26 cellular contexts compared by ENCODE assay signal in the genomic region with DNA sequence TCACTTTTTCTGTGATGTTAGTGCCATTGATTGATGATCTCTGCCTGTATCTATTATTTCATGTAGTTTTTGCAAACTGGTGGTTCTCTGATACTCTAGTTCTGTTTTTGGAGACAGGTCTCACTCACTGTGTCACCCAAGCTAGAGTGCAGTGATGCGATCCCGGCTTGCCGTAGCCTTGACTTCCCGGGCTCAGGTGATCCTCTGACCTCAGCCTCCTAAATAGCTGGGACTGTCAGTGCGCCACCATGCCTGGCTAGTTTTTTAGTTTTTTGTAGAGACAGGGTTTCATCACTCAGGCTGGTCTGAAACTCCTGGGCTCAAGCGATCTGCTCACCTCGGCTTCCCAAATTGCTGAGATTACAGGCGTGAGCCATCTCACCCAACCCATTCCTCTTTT. TPM values are rescaled to one million over a fixed set of nuclear protein-coding genes. Genes with fewer than 3 reads are reported as not detected.
DNase-seq lines count a peak whose midpoint lies in the region; ATAC-seq, FAIRE-seq and TF ChIP-seq lines count a peak whose summit lies in the region.
"Had no signal": no experiment of that assay in that cellular context is flagged by ENCODE, and none has a peak within 500 bp of the region (broad histone marks: within the 10 kb centered on the region; RNA-seq: fewer than 3 reads in every experiment).

No MANE protein-coding gene starts in this region.

- ATAC-seq in left ventricle myocardium superior (no peak), psoas muscle (no peak), HG02840 (IDR thresholded peaks at IDR 0.05; ENCODE audit: low FRiP score, unreplicated experiment) (no peak), GM21367 (IDR thresholded peaks at IDR 0.05; ENCODE audit: unreplicated experiment) (no peak)
- ATAC-seq: activated CD8-positive, alpha-beta memory T cell treated with anti-CD3 and anti-CD28 coated beads, Interleukin-2, amount 10 ng/mL, durations not matched to agents 7 days and 5 days; activated T-cell treated with anti-CD3 and anti-CD28 coated beads, Interleukin-2, amount 50 U/mL, for 72 hours; GM12878; natural killer cell; pancreas; right lobe of liver; stimulated activated naive CD8-positive, alpha-beta T cell treated with anti-CD3 and anti-CD28 coated beads, Interleukin-15, amount 100 ng/mL, for 72 hours had no signal

- no peak for FAIRE-seq in kidney (lab: Jason Lieb, UNC)
- FAIRE-seq: GM12878, H54, pancreas had no signal

- TF ChIP-seq CTCF in right atrium auricular region (IDR thresholded peaks at IDR 0.05) (no peak), kidney (IDR thresholded peaks at IDR 0.05; ENCODE audit: borderline replicate concordance, extremely low read depth, insufficient read depth) (no peak), psoas muscle (IDR thresholded peaks at IDR 0.05) (no peak)

- peaks cover 7% of the 10 kb centered on the region for H3K4me1 Mint-ChIP-seq in T-helper 2 cell treated with Interferon-gamma antibody and Interleukin-4, amounts not matched to agents 5 μg/mL and 100 μg/mL, for 36 hours (ENCODE audit: low read depth)
- H3K4me1 Mint-ChIP-seq: memory B cell, natural killer cell had no signal

- H3K9me3 ChIP-seq in right atrium auricular region = no peaks in the 10 kb centered on the region
- H3K9me3 ChIP-seq in kidney (ENCODE audit: control insufficient read depth in 1 of 2, low read length in 2 of 2) = no peaks in the 10 kb centered on the region
- no peaks in the 10 kb centered on the region for H3K9me3 ChIP-seq in psoas muscle
- H3K9me3 ChIP-seq: pancreas, right lobe of liver, tibial artery had no signal

- no peaks in the 10 kb centered on the region for H3K9me3 Mint-ChIP-seq in T-helper 2 cell treated with Interferon-gamma antibody and Interleukin-4, amounts not matched to agents 5 μg/mL and 100 μg/mL, for 36 hours
- H3K9me3 Mint-ChIP-seq: activated T-cell treated with anti-CD3 and anti-CD28 coated beads, Interleukin-2, amount 50 U/mL, for 72 hours; memory B cell; stimulated activated naive CD8-positive, alpha-beta T cell treated with anti-CD3 and anti-CD28 coated beads, Interleukin-15, amount 100 ng/mL, for 72 hours had no signal

- H3K4me1 ChIP-seq in right atrium auricular region (peaks cover 0 to 92% of the 10 kb centered on the region in 2 donors), kidney (ENCODE audit: control insufficient read depth in 1 of 2, insufficient read depth in 1 of 2, low read depth in 1 of 2, low read length in 2 of 2) (peaks cover 61 to 91% of the 10 kb centered on the region in 2 donors), psoas muscle (peaks cover 82% of the 10 kb centered on the region)

- no peak overlapping the region for H3K4me3 Mint-ChIP-seq in T-helper 2 cell treated with Interferon-gamma antibody and Interleukin-4, amounts not matched to agents 5 μg/mL and 100 μg/mL, for 36 hours
- H3K4me3 Mint-ChIP-seq: activated CD8-positive, alpha-beta memory T cell treated with anti-CD3 and anti-CD28 coated beads, Interleukin-2, amount 10 ng/mL, durations not matched to agents 7 days and 5 days; activated T-cell treated with anti-CD3 and anti-CD28 coated beads, Interleukin-2, amount 50 U/mL, for 72 hours; memory B cell; natural killer cell; stimulated activated naive CD8-positive, alpha-beta T cell treated with anti-CD3 and anti-CD28 coated beads, Interleukin-15, amount 100 ng/mL, for 72 hours had no signal

- intact Hi-C loops in left ventricle myocardium superior (cut with micrococcal nuclease) (loop anchor here (10.0 kb wide), 1 partner anchor 54 kb away; no protein-coding TSS in a partner anchor), kidney (cut with DNase I) (no loop called here), psoas muscle (cut with DNase I) (loop anchor here (5.0 kb wide), 2 partner anchors 77 to 207 kb away; no protein-coding TSS in a partner anchor)

- H3K27ac ChIP-seq in right atrium auricular region (peak overlapping the region; percentile 30 to 95), kidney (ENCODE audit: low read depth in 2 of 2, low read length in 2 of 2) (no peak overlapping the region), psoas muscle (peak overlapping the region; percentile 95)
- H3K27ac ChIP-seq: pancreas had no signal

- no peak overlapping the region for H3K9ac ChIP-seq in kidney (ENCODE audit: low read length in 2 of 2)

- no peak for DNase-seq in right atrium auricular region (ENCODE audit: low spot score)
- no peak for DNase-seq in left ventricle myocardium superior
- DNase-seq in kidney = peak; percentile 58
- no peak for DNase-seq in psoas muscle
- DNase-seq in T-helper 2 cell treated with Interferon-gamma antibody and Interleukin-4, amounts not matched to agents 5 μg/mL and 100 μg/mL, for 36 hours (ENCODE audit: low spot score) = no peak
- DNase-seq in stimulated activated CD4-positive, alpha-beta T cell treated with anti-CD3 and anti-CD28 coated beads, Interleukin-15, amount 100 ng/mL, for 24 hours = no peak
- DNase-seq: activated CD4-positive, alpha-beta T cell treated with anti-CD3 and anti-CD28 coated beads, Interleukin-2, amount 50 U/mL, for 1 hour; activated CD8-positive, alpha-beta memory T cell treated with anti-CD3 and anti-CD28 coated beads, Interleukin-2, amount 10 ng/mL, durations not matched to agents 7 days and 5 days; activated naive CD4-positive, alpha-beta T cell treated with anti-CD3 and anti-CD28 coated beads, Interleukin-2, amount 50 U/mL, for 16 hours; activated T-cell treated with anti-CD3 and anti-CD28 coated beads, Interleukin-2, amount 50 U/mL, for 72 hours; central memory CD4-positive, alpha-beta T cell; dermis blood vessel endothelial cell; Kasumi-1; natural killer cell; NCI-H1048; NCI-H1930; NCI-H2227 treated with DMSO at 0.1 percent for 48 hours; pancreas; right lobe of liver; stimulated activated naive CD8-positive, alpha-beta T cell treated with anti-CD3 and anti-CD28 coated beads, Interleukin-15, amount 100 ng/mL, for 72 hours; tibial artery had no signal

- H3K27ac Mint-ChIP-seq in T-helper 2 cell treated with Interferon-gamma antibody and Interleukin-4, amounts not matched to agents 5 μg/mL and 100 μg/mL, for 36 hours = no peak overlapping the region
- H3K27ac Mint-ChIP-seq: activated CD8-positive, alpha-beta memory T cell treated with anti-CD3 and anti-CD28 coated beads, Interleukin-2, amount 10 ng/mL, durations not matched to agents 7 days and 5 days; activated T-cell treated with anti-CD3 and anti-CD28 coated beads, Interleukin-2, amount 50 U/mL, for 72 hours; memory B cell; natural killer cell; stimulated activated naive CD8-positive, alpha-beta T cell treated with anti-CD3 and anti-CD28 coated beads, Interleukin-15, amount 100 ng/mL, for 72 hours had no signal

- H3K27me3 ChIP-seq in right atrium auricular region (no peaks in the 10 kb centered on the region), psoas muscle (ENCODE audit: insufficient read depth in 3 of 3, low read length in 2 of 3) (no peaks in the 10 kb centered on the region)
- H3K27me3 ChIP-seq: pancreas, right lobe of liver, tibial artery had no signal

- peaks cover 77% of the 10 kb centered on the region for H3K27me3 Mint-ChIP-seq in T-helper 2 cell treated with Interferon-gamma antibody and Interleukin-4, amounts not matched to agents 5 μg/mL and 100 μg/mL, for 36 hours (ENCODE audit: low read depth)

- no peak overlapping the region for H3K4me3 ChIP-seq in right atrium auricular region
- H3K4me3 ChIP-seq in kidney (ENCODE audit: low read length in 2 of 2) = no peak overlapping the region
- no peak overlapping the region for H3K4me3 ChIP-seq in psoas muscle
- H3K4me3 ChIP-seq: GM12878, pancreas, right lobe of liver, tibial artery had no signal

- H3K36me3 Mint-ChIP-seq in T-helper 2 cell treated with Interferon-gamma antibody and Interleukin-4, amounts not matched to agents 5 μg/mL and 100 μg/mL, for 36 hours (ENCODE audit: low read depth) = no peaks in the 10 kb centered on the region
- H3K36me3 Mint-ChIP-seq: activated CD8-positive, alpha-beta memory T cell treated with anti-CD3 and anti-CD28 coated beads, Interleukin-2, amount 10 ng/mL, durations not matched to agents 7 days and 5 days; memory B cell; natural killer cell had no signal

- 66 to 90% (median 69%) methylated on average over 8 of the region's 8 CpGs for WGBS in psoas muscle, 3 donors

- H3K36me3 ChIP-seq in right atrium auricular region (no peaks in the 10 kb centered on the region), kidney (ENCODE audit: control insufficient read depth in 1 of 2, insufficient read depth in 2 of 2, low read length in 2 of 2) (no peaks in the 10 kb centered on the region), psoas muscle (ENCODE audit: insufficient read depth in 1 of 2, low read depth in 1 of 2) (no peaks in the 10 kb centered on the region)
- H3K36me3 ChIP-seq: pancreas, right lobe of liver, tibial artery had no signal

RNA-seq across cellular contexts. Expression of gene TEAD1, which starts 16.4 kb away (rescaled TPM):
- 10 to 100 TPM; 73.8 to 99.8 TPM for total RNA-seq in right atrium auricular region
- 127 TPM for total RNA-seq in left ventricle myocardium superior
- 77.2 TPM for total RNA-seq in kidney
- 7.6 TPM for polyA plus RNA-seq in kidney (ENCODE audit: insufficient read depth, low read depth, low replicate concordance)
- total RNA-seq in psoas muscle = 100 to 1,000 TPM; 111 to 178 (median 141) TPM
- polyA plus RNA-seq in psoas muscle = 100 to 1,000 TPM in 1 of 3 donors, 10 to 100 TPM in 2; 11.3 to 112 (median 19.6) TPM
- total RNA-seq: natural killer cell had no signal

Comparison
In these comparisons a context has a peak if more than half of its experiments do, and no peak if none do; other contexts are left out.
1. H3K27ac ChIP-seq: peak in right atrium auricular region (2 of 2) and psoas muscle (single experiment); none in kidney (0 of 2).